Comparison of ENCODE assay signal across 22 cellular contexts in genomic region chr1:51549901-51550300, GRCh38. TPM values are rescaled to one million over a fixed set of nuclear protein-coding genes. Genes with fewer than 3 reads are reported as not detected.
DNase-seq lines count a peak whose midpoint lies in the region; ATAC-seq, FAIRE-seq and TF ChIP-seq lines count a peak whose summit lies in the region.
"Had no signal": no experiment of that assay in that cellular context is flagged by ENCODE, and none has a peak within 500 bp of the region (broad histone marks: within the 10 kb centered on the region; RNA-seq: fewer than 3 reads in every experiment).

No MANE protein-coding gene starts in this region.

- H3K27me3 ChIP-seq in BLaER1 treated with 17β-estradiol and CSF1 and Interleukin-3, amounts not matched to agents 10 nM and 100 nM: no peaks in the 10 kb centered on the region
- H3K27me3 ChIP-seq in K562 (ENCODE audit: control insufficient read depth in 2 of 2, insufficient read depth in 2 of 2, low read length in 2 of 2): no peaks in the 10 kb centered on the region
- H3K27me3 ChIP-seq: BE2C had no signal

- H3K4me1 ChIP-seq in BLaER1 treated with 17β-estradiol and CSF1 and Interleukin-3, amounts not matched to agents 10 nM and 100 nM: peaks cover 22 to 54% (median 40%) of the 10 kb centered on the region in 10 experiments
- H3K4me1 ChIP-seq in K562 (replicated peaks in 1 of 2; ENCODE audit: control insufficient read depth in 2 of 2, insufficient read depth in 2 of 2, low read length in 2 of 2): no peaks in the 10 kb centered on the region; a peak in 2 of 5 replicates
- H3K4me1 ChIP-seq: A549, BE2C, Caco-2 had no signal

- H3K9me3 ChIP-seq in BLaER1 treated with 17β-estradiol and CSF1 and Interleukin-3, amounts not matched to agents 10 nM and 100 nM (replicated peaks in 1 of 11): no peaks in the 10 kb centered on the region
- no peaks in the 10 kb centered on the region for H3K9me3 ChIP-seq in K562 (replicated peaks; ENCODE audit: control insufficient read depth, insufficient read depth, low read depth, low read length)
- H3K9me3 ChIP-seq: A549, BE2C, Caco-2 had no signal

- intact Hi-C loops in K562 (cut with micrococcal nuclease) (no loop called here), left colon (cut with DNase I, micrococcal nuclease) (no loop called here)

- no peaks in the 10 kb centered on the region for H3K9me1 ChIP-seq in K562 (ENCODE audit: control insufficient read depth, insufficient read depth, low read length)

- ATAC-seq in K562 (peak; percentile 60), left colon (peak; percentile 74), GM19328 (IDR thresholded peaks at IDR 0.05; ENCODE audit: unreplicated experiment) (no peak)
- ATAC-seq: A549; CD8-positive, alpha-beta T cell; GM23338; HCT116 had no signal

- no peak for TF ChIP-seq POLR2A in K562 (conservative IDR thresholded peaks at IDR 0.05)

- peak overlapping the region in 8 of 11 experiments; percentile 42 to 80 (median 64); a peak in 12 of 22 replicates for H3K27ac ChIP-seq in BLaER1 treated with 17β-estradiol and CSF1 and Interleukin-3, amounts not matched to agents 10 nM and 100 nM
- no peak overlapping the region for H3K27ac ChIP-seq in K562 (ENCODE audit: extremely low read depth, low read depth, low read length)
- H3K27ac ChIP-seq: A549 had no signal

- H3K9ac ChIP-seq in BLaER1 treated with 17β-estradiol and CSF1 and Interleukin-3, amounts not matched to agents 10 nM and 100 nM: peak overlapping the region in 1 of 11 experiments; percentile 35; a peak in 1 of 22 replicates
- H3K9ac ChIP-seq in K562 (ENCODE audit: insufficient read depth in 1 of 2, low read depth in 2 of 2, low read length in 2 of 2): no peak overlapping the region

- no peak overlapping the region for H3K4me3 ChIP-seq in BLaER1 treated with 17β-estradiol and CSF1 and Interleukin-3, amounts not matched to agents 10 nM and 100 nM
- no peak overlapping the region for H3K4me3 ChIP-seq in K562
- H3K4me3 ChIP-seq: A549, GM23338 had no signal

- CTCF ChIA-PET in K562 (lab: Yijun Ruan, JAX; ENCODE audit: low intra/inter-chr PET ratio): no interaction called here

- in situ Hi-C loops in K562 (cut with MboI): no loop called here

- no peak for DNase-seq in K562 (ENCODE audit: extremely low read depth in 1 of 4, low spot score in 3 of 4)
- no peak for DNase-seq in left colon
- DNase-seq in stimulated activated CD4-positive, alpha-beta T cell treated with anti-CD3 and anti-CD28 coated beads, Interleukin-2, amount 100 ng/mL, for 24 hours: no peak
- no peak for DNase-seq in NAMALWA (ENCODE audit: low spot score)
- DNase-seq: 8988T; ACHN; AML-193; BE2C; C1 segment of cervical spinal cord; Caco-2; CD4-positive, CD25-positive, alpha-beta regulatory T cell; CD8-positive, alpha-beta T cell; DMS153; DND-41; H9 had no signal

- H3K4me2 ChIP-seq in BLaER1 treated with 17β-estradiol and CSF1 and Interleukin-3, amounts not matched to agents 10 nM and 100 nM: peak overlapping the region in 8 of 11 experiments; percentile 54 to 89 (median 71); a peak in 15 of 22 replicates
- H3K4me2 ChIP-seq in K562 (ENCODE audit: insufficient read depth, low read length): no peak overlapping the region
- H3K4me2 ChIP-seq: A549, GM23338 had no signal

- H3K36me3 ChIP-seq in BLaER1 treated with 17β-estradiol and CSF1 and Interleukin-3, amounts not matched to agents 10 nM and 100 nM: no peaks in the 10 kb centered on the region
- no peaks in the 10 kb centered on the region for H3K36me3 ChIP-seq in K562 (ENCODE audit: control insufficient read depth, insufficient read depth, low read length)
- H3K36me3 ChIP-seq: BE2C had no signal

- no peak overlapping the region for H2AFZ ChIP-seq in K562 (ENCODE audit: low read depth, low read length)
- H2AFZ ChIP-seq: GM23338 had no signal

- 45% methylated on average over 3 of the region's 3 CpGs for WGBS in K562 (ENCODE audit: insufficient coverage, low coverage, missing lambda C conversion rate)

- H4K20me1 ChIP-seq in BLaER1 treated with 17β-estradiol and CSF1 and Interleukin-3, amounts not matched to agents 10 nM and 100 nM: no peaks in the 10 kb centered on the region
- no peaks in the 10 kb centered on the region; the same call in 1 of the 2 replicates for H4K20me1 ChIP-seq in K562 (replicated peaks; ENCODE audit: control insufficient read depth, insufficient read depth, low read length)

- no TSS peak for BruUV-seq in K562 (replicated peaks; lab: Mats Ljungman, UMichigan)

- H3K79me2 ChIP-seq in K562 (ENCODE audit: control insufficient read depth, insufficient read depth, low read length): no peaks in the 10 kb centered on the region

- TF ChIP-seq CTCF in K562 (IDR thresholded peaks at IDR 0.05 in 2 of 3, conservative IDR thresholded peaks at IDR 0.05 in 1 of 3; ENCODE audit: insufficient read depth in 2 of 3, low read depth in 1 of 3, low read length in 3 of 3): no peak

- no peak for TF ChIP-seq RAD21 in K562 (CRISPR knock-in tag; conservative IDR thresholded peaks at IDR 0.05 in 1 of 2, IDR thresholded peaks at IDR 0.05 in 1 of 2)

- POLR2A ChIA-PET in K562 (lab: Yijun Ruan, JAX): interaction anchor here (0.7 kb wide), 1 partner anchor 211 kb away, joined by 3 read pairs; no protein-coding TSS in a partner anchor

- no peak for TF ChIP-seq EP300 in K562 (IDR thresholded peaks at IDR 0.05; ENCODE audit: low read length)

- FAIRE-seq in K562 (lab: Jason Lieb, UNC): no peak
- FAIRE-seq: A549, G401.6, GM19239 had no signal

TF ChIP-seq in K562, 482 proteins besides CTCF, POLR2A, EP300 and RAD21:
- TF ChIP-seq HES1 (IDR thresholded peaks at IDR 0.05; ENCODE audit: low read depth) (no peak), ARID1B (IDR thresholded peaks at IDR 0.05) (0 out of 2 replicates have a peak, but pooled peaks have one; percentile 10), TAL1 (IDR thresholded peaks at IDR 0.05) (peak; percentile 30; the same call in 1 of the 2 replicates), SMARCA5 (IDR thresholded peaks at IDR 0.05) (0 out of 2 replicates have a peak, but pooled peaks have one; percentile 12), BCOR (IDR thresholded peaks at IDR 0.05) (peak; percentile 85), IRF2 (CRISPR knock-in tag; IDR thresholded peaks at IDR 0.05) (no peak), KDM1A (IDR thresholded peaks at IDR 0.05) (peak; percentile 43 to 46; a peak in 1 of 4 replicates), CBFA2T3 (IDR thresholded peaks at IDR 0.05) (peak; percentile 61), RBM25 (IDR thresholded peaks at IDR 0.05; ENCODE audit: low read depth, low read length, severe bottlenecking) (peak; percentile 88), ZFP36 (IDR thresholded peaks at IDR 0.05; ENCODE audit: low read depth, low read length, partially characterized antibody) (peak; percentile 78), ZBTB2 (IDR thresholded peaks at IDR 0.05) (no peak), CBFA2T2 (conservative IDR thresholded peaks at IDR 0.05) (0 out of 2 replicates have a peak, but pooled peaks have one; percentile 6), NCOR1 (IDR thresholded peaks at IDR 0.05) (peak; percentile 22; the same call in 1 of the 2 replicates)

RNA-seq across cellular contexts. Expression of gene EPS15, which starts 30.8 kb away (rescaled TPM):
- 166 and 354 TPM in 2 replicates for total RNA-seq in K562 (2011; cell fraction: chromatin; rRNA removed; ENCODE audit: low replicate concordance)
- total RNA-seq in K562 (2011; cell fraction: nucleolus; rRNA removed): 42.5 and 54.6 TPM in 2 replicates
- total RNA-seq in K562 (2011; cell fraction: nucleoplasm; rRNA removed): 102 and 104 TPM in 2 replicates
- total RNA-seq in K562 (2014; rRNA removed): 31.0 and 31.1 TPM in 2 replicates
- total RNA-seq in K562 (2014; rRNA removed; fragmentation: Illumina TruSeq; extraction: Trizol): 55.0 and 67.0 TPM in 2 replicates
- 43.0 and 47.7 TPM in 2 replicates for total RNA-seq in K562 (2015; rRNA removed; fragmentation: Illumina TruSeq; extraction: Trizol)
- 59.7 and 69.0 TPM in 2 replicates for total RNA-seq in K562 (2021)
- polyA plus RNA-seq in K562 (2011; rRNA removed): 46.6 and 64.5 TPM in 2 replicates
- polyA plus RNA-seq in K562 (2011; cell fraction: cytosol; rRNA removed): 12.8 and 22.2 TPM in 2 replicates
- 32.0 and 36.8 TPM in 2 replicates for polyA plus RNA-seq in K562 (2011; cell fraction: nucleus; rRNA removed)
- polyA plus RNA-seq in K562 (2012): 26.7 and 38.3 TPM in 2 replicates
- 41.2 and 41.7 TPM in 2 replicates for polyA plus RNA-seq in K562 (2014; fragmentation: Illumina TruSeq; extraction: Trizol)
- polyA plus RNA-seq in K562 (2014; fragmentation: Nextera tagmentation; extraction: Ambion mirVana): 10 to 100 TPM; 23.1 to 31.6 TPM
- polyA plus RNA-seq in K562 (2014; rRNA removed): 33.6 and 33.9 TPM in 2 replicates
- 141 and 149 TPM in 2 replicates for polyA minus RNA-seq in K562 (2011; rRNA and poly(A)+ RNA removed)
- polyA minus RNA-seq in K562 (2011; cell fraction: cytosol; rRNA and poly(A)+ RNA removed): 49.4 and 55.8 TPM in 2 replicates
- 34.7 and 51.0 TPM in 2 replicates for polyA minus RNA-seq in K562 (2011; cell fraction: nucleus; rRNA and poly(A)+ RNA removed)
- total RNA-seq in left colon: 10 to 100 TPM; 48.7 to 55.6 TPM
